Comparison of ENCODE assay signal across 1 cellular context in genomic region chrX:150982786-150983525, GRCh38.
A peak's percentile ranks its signal among the peaks of the same experiment; 100 is the strongest.
TF ChIP-seq lines count a peak whose summit lies in the region.

Gene HMGB3, plus strand, starts transcription at chrX:150983335. Its CDS starts 2,265 bp downstream, at chrX:150985600.

TF ChIP-seq in HepG2, 621 proteins besides CTCF, POLR2A, EP300 and RAD21 (continued from another document and continues in another):
- no peak for TF ChIP-seq ZNF597 (CRISPR knock-in tag; IDR thresholded peaks at IDR 0.05)
- no peak for TF ChIP-seq ZNF232 (CRISPR knock-in tag; IDR thresholded peaks at IDR 0.05; ENCODE audit: borderline replicate concordance)
- TF ChIP-seq STAG1 (CRISPR knock-in tag; IDR thresholded peaks at IDR 0.05): no peak
- TF ChIP-seq REPIN1 (CRISPR knock-in tag; IDR thresholded peaks at IDR 0.05; ENCODE audit: borderline replicate concordance, low read depth): 0 out of 2 replicates have a peak, but pooled peaks have one; percentile 58
- TF ChIP-seq, protein P1, sequence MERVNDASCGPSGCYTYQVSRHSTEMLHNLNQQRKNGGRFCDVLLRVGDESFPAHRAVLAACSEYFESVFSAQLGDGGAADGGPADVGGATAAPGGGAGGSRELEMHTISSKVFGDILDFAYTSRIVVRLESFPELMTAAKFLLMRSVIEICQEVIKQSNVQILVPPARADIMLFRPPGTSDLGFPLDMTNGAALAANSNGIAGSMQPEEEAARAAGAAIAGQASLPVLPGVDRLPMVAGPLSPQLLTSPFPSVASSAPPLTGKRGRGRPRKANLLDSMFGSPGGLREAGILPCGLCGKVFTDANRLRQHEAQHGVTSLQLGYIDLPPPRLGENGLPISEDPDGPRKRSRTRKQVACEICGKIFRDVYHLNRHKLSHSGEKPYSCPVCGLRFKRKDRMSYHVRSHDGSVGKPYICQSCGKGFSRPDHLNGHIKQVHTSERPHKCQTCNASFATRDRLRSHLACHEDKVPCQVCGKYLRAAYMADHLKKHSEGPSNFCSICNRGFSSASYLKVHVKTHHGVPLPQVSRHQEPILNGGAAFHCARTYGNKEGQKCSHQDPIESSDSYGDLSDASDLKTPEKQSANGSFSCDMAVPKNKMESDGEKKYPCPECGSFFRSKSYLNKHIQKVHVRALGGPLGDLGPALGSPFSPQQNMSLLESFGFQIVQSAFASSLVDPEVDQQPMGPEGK (CRISPR knock-in tag; IDR thresholded peaks at IDR 0.05): no peak
- TF ChIP-seq ZNF558 (CRISPR knock-in tag; IDR thresholded peaks at IDR 0.05; ENCODE audit: borderline replicate concordance): no peak
- no peak for TF ChIP-seq TEAD2 (CRISPR knock-in tag; IDR thresholded peaks at IDR 0.05)
- no peak for TF ChIP-seq ZNF101 (CRISPR knock-in tag; IDR thresholded peaks at IDR 0.05; ENCODE audit: borderline replicate concordance, low read depth)
- no peak for TF ChIP-seq NFE2 (CRISPR knock-in tag; IDR thresholded peaks at IDR 0.05)
- no peak for TF ChIP-seq MAFG (CRISPR knock-in tag; IDR thresholded peaks at IDR 0.05)
- peak; percentile 90 for TF ChIP-seq CHD2 (IDR thresholded peaks at IDR 0.05; ENCODE audit: low read depth, low read length)
- peak; percentile 16; the same call in 1 of the 2 replicates for TF ChIP-seq UBTF (CRISPR knock-in tag; IDR thresholded peaks at IDR 0.05)
- no peak for TF ChIP-seq HOXD1 (CRISPR knock-in tag; IDR thresholded peaks at IDR 0.05)
- TF ChIP-seq ZNF263 (CRISPR knock-in tag; IDR thresholded peaks at IDR 0.05): no peak
- no peak for TF ChIP-seq ZBTB1 (CRISPR knock-in tag; IDR thresholded peaks at IDR 0.05; ENCODE audit: borderline replicate concordance)
- TF ChIP-seq ZNF737 (CRISPR knock-in tag; IDR thresholded peaks at IDR 0.05; ENCODE audit: borderline replicate concordance): no peak
- TF ChIP-seq ZNF710 (CRISPR knock-in tag; IDR thresholded peaks at IDR 0.05; ENCODE audit: borderline replicate concordance): no peak
- TF ChIP-seq SAP130 (CRISPR knock-in tag; IDR thresholded peaks at IDR 0.05; ENCODE audit: low read depth): peak; percentile 63; the same call in 1 of the 2 replicates
- no peak for TF ChIP-seq HDAC2 (CRISPR knock-in tag; IDR thresholded peaks at IDR 0.05)
- TF ChIP-seq SRF (IDR thresholded peaks at IDR 0.05; ENCODE audit: low read depth, low read length): no peak
- no peak for TF ChIP-seq GRHL1 (CRISPR knock-in tag; conservative IDR thresholded peaks at IDR 0.05)
- TF ChIP-seq MXI1 (IDR thresholded peaks at IDR 0.05; ENCODE audit: borderline replicate concordance, low read depth, low read length): 0 out of 3 replicates have a peak, but pooled peaks have one; percentile 33
- no peak for TF ChIP-seq CBFB (CRISPR knock-in tag; IDR thresholded peaks at IDR 0.05)
- TF ChIP-seq ZNF33A (CRISPR knock-in tag; IDR thresholded peaks at IDR 0.05; ENCODE audit: borderline replicate concordance): no peak
- no peak for TF ChIP-seq ZNF749 (CRISPR knock-in tag; IDR thresholded peaks at IDR 0.05; ENCODE audit: borderline replicate concordance)
- no peak for TF ChIP-seq ZNF510 (CRISPR knock-in tag; IDR thresholded peaks at IDR 0.05; ENCODE audit: low read depth)
- no peak for TF ChIP-seq REXO4 (CRISPR knock-in tag; IDR thresholded peaks at IDR 0.05; ENCODE audit: borderline replicate concordance)
- TF ChIP-seq SETDB1 (CRISPR knock-in tag; IDR thresholded peaks at IDR 0.05; ENCODE audit: borderline replicate concordance): no peak
- TF ChIP-seq, protein P2, sequence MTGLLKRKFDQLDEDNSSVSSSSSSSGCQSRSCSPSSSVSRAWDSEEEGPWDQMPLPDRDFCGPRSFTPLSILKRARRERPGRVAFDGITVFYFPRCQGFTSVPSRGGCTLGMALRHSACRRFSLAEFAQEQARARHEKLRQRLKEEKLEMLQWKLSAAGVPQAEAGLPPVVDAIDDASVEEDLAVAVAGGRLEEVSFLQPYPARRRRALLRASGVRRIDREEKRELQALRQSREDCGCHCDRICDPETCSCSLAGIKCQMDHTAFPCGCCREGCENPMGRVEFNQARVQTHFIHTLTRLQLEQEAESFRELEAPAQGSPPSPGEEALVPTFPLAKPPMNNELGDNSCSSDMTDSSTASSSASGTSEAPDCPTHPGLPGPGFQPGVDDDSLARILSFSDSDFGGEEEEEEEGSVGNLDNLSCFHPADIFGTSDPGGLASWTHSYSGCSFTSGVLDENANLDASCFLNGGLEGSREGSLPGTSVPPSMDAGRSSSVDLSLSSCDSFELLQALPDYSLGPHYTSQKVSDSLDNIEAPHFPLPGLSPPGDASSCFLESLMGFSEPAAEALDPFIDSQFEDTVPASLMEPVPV (CRISPR knock-in tag; IDR thresholded peaks at IDR 0.05): 0 out of 2 replicates have a peak, but pooled peaks have one; percentile 54
- TF ChIP-seq MLLT10 (CRISPR knock-in tag; IDR thresholded peaks at IDR 0.05): no peak
- no peak for TF ChIP-seq SRSF1 (optimal IDR thresholded peaks at IDR 0.05; ENCODE audit: low read depth, low read length)
- no peak for TF ChIP-seq ZBTB44 (CRISPR knock-in tag; IDR thresholded peaks at IDR 0.05)
- TF ChIP-seq ARNT2 (CRISPR knock-in tag; IDR thresholded peaks at IDR 0.05; ENCODE audit: low read depth): no peak; the same call in 1 of the 2 replicates
- no peak for TF ChIP-seq FOXK2 (IDR thresholded peaks at IDR 0.05)
- TF ChIP-seq ZNF782 (CRISPR knock-in tag; IDR thresholded peaks at IDR 0.05; ENCODE audit: borderline replicate concordance): no peak
- TF ChIP-seq ZNF704 (CRISPR knock-in tag; IDR thresholded peaks at IDR 0.05; ENCODE audit: borderline replicate concordance): no peak
- 0 out of 2 replicates have a peak, but pooled peaks have one; percentile 37 for TF ChIP-seq ATF7-NPFF (CRISPR knock-in tag; IDR thresholded peaks at IDR 0.05; ENCODE audit: low read depth)
- TF ChIP-seq PHF20 (CRISPR knock-in tag; IDR thresholded peaks at IDR 0.05): no peak
- TF ChIP-seq ZFP36L1 (CRISPR knock-in tag; IDR thresholded peaks at IDR 0.05): peak; percentile 47; the same call in 1 of the 2 replicates
- TF ChIP-seq HMG20A (CRISPR knock-in tag; IDR thresholded peaks at IDR 0.05; ENCODE audit: borderline replicate concordance): no peak
- TF ChIP-seq ZNF605 (CRISPR knock-in tag; IDR thresholded peaks at IDR 0.05): no peak
- TF ChIP-seq ZNF260 (CRISPR knock-in tag; IDR thresholded peaks at IDR 0.05; ENCODE audit: borderline replicate concordance, low read depth): no peak
- peak; percentile 37; the same call in 1 of the 2 replicates for TF ChIP-seq SP2 (CRISPR knock-in tag; IDR thresholded peaks at IDR 0.05)
- TF ChIP-seq FUBP1 (CRISPR knock-in tag; IDR thresholded peaks at IDR 0.05; ENCODE audit: borderline replicate concordance): no peak
